34 cellular contexts compared by ENCODE assay signal in genomic region chr2:241593271-241593670, GRCh38. TPM values are rescaled to one million over a fixed set of nuclear protein-coding genes. Genes with fewer than 3 reads are reported as not detected.
"Had no signal": no experiment of that assay in that cellular context is flagged by ENCODE, and none has a peak within 500 bp of the region (broad histone marks: within the 10 kb centered on the region; RNA-seq: fewer than 3 reads in every experiment).

No MANE protein-coding gene starts in this region.

- H3K27ac ChIP-seq: adrenal gland, body of pancreas, brain microvascular endothelial cell, breast epithelium, VCaP had no signal

- H3K4me3 ChIP-seq: adrenal gland, body of pancreas, breast epithelium had no signal

- H3K36me3 ChIP-seq: breast epithelium had no signal

- H3K9me3 ChIP-seq: adrenal gland, body of pancreas had no signal

- H3K4me1 ChIP-seq: adrenal gland, body of pancreas, breast epithelium had no signal

- FAIRE-seq: astrocyte, TTC549 had no signal

- DNase-seq: activated B cell treated with CpG ODN at 0.5 μM for 24 hours; activated CD4-positive, alpha-beta memory T cell treated with anti-CD3 and anti-CD28 coated beads for 36 hours; activated CD4-positive, alpha-beta T cell treated with anti-CD3 and anti-CD28 coated beads for 4 hours; activated CD4-positive, alpha-beta T cell treated with anti-CD3 and anti-CD28 coated beads, Interleukin-2, amount 10 ng/mL, durations not matched to agents 24 days and 14 days; activated CD4-positive, alpha-beta T cell treated with anti-CD3 and anti-CD28 coated beads, Interleukin-2, amount 50 U/mL, for 1 hour; activated CD4-positive, alpha-beta T cell treated with anti-CD3 and anti-CD28 coated beads, Interleukin-2, amount 50 U/mL, for 4 hours; activated CD4-positive, CD25-positive, alpha-beta regulatory T cell treated with anti-CD3 and anti-CD28 coated beads, Interleukin-2, amount 50 U/mL, for 72 hours; activated CD8-positive, alpha-beta memory T cell treated with anti-CD3 and anti-CD28 coated beads, Interleukin-2, amount 50 U/mL, for 4 hours; activated CD8-positive, alpha-beta T cell treated with anti-CD3 and anti-CD28 coated beads for 36 hours; activated effector memory CD4-positive, alpha-beta T cell treated with anti-CD3 and anti-CD28 coated beads, Interleukin-2, amount 50 U/mL, for 16 hours; activated gamma-delta T cell treated with Interleukin-2 at 50 U/mL for 16 hours; activated naive CD4-positive, alpha-beta T cell; activated naive CD4-positive, alpha-beta T cell treated with anti-CD3 and anti-CD28 coated beads for 36 hours; activated naive CD4-positive, alpha-beta T cell treated with anti-CD3 and anti-CD28 coated beads, Interleukin-2, amount 50 U/mL, for 16 hours; activated naive CD8-positive, alpha-beta T cell treated with anti-CD3 and anti-CD28 coated beads for 36 hours; activated T-cell treated with anti-CD3 and anti-CD28 coated beads for 4 hours; activated T-cell treated with anti-CD3 and anti-CD28 coated beads, Interleukin-2, amount 50 U/mL, for 1 hour; activated T-cell treated with anti-CD3 and anti-CD28 coated beads, Interleukin-2, amount 50 U/mL, for 4 hours; activated T-cell treated with anti-CD3 and anti-CD28 coated beads, Interleukin-2, amount 50 U/mL, for 72 hours; adrenal gland; amniotic stem cell; body of pancreas; brain microvascular endothelial cell; central memory CD4-positive, alpha-beta T cell; T-helper 1 cell; T-helper 2 cell; T-helper 9 cell had no signal

- H3K27me3 ChIP-seq: adrenal gland, body of pancreas, brain microvascular endothelial cell, breast epithelium had no signal

- ATAC-seq: activated CD8-positive, alpha-beta T cell treated with anti-CD3 and anti-CD28 coated beads for 36 hours; activated naive CD4-positive, alpha-beta T cell treated with anti-CD3 and anti-CD28 coated beads, Interleukin-2, amount 50 U/mL, for 72 hours; activated T-cell treated with anti-CD3 and anti-CD28 coated beads, Interleukin-2, amount 50 U/mL, for 4 hours; activated T-cell treated with anti-CD3 and anti-CD28 coated beads, Interleukin-2, amount 50 U/mL, for 72 hours; activated T-helper 17 cell treated with anti-CD3 and anti-CD28 coated beads, Interleukin-2, amount 50 U/mL, for 72 hours; body of pancreas had no signal

RNA-seq across cellular contexts. Expression of gene BOK, which starts 34.7 kb away (rescaled TPM):
- total RNA-seq: activated B cell treated with CpG ODN at 0.5 μM for 24 hours; activated naive CD4-positive, alpha-beta T cell treated with anti-CD3 and anti-CD28 coated beads for 36 hours; activated T-helper 1 cell treated with anti-CD3 and anti-CD28 coated beads, Interleukin-12 subunit alpha, Interleukin-12 subunit beta, Interleukin-2, Interleukin-4 antibody, amounts not matched to agents 30 ng/mL and 10 ng/mL and 1 ng/mL, durations not matched to agents 14 hours and 24 hours and 36 hours had no signal
